In the genomic region with DNA sequence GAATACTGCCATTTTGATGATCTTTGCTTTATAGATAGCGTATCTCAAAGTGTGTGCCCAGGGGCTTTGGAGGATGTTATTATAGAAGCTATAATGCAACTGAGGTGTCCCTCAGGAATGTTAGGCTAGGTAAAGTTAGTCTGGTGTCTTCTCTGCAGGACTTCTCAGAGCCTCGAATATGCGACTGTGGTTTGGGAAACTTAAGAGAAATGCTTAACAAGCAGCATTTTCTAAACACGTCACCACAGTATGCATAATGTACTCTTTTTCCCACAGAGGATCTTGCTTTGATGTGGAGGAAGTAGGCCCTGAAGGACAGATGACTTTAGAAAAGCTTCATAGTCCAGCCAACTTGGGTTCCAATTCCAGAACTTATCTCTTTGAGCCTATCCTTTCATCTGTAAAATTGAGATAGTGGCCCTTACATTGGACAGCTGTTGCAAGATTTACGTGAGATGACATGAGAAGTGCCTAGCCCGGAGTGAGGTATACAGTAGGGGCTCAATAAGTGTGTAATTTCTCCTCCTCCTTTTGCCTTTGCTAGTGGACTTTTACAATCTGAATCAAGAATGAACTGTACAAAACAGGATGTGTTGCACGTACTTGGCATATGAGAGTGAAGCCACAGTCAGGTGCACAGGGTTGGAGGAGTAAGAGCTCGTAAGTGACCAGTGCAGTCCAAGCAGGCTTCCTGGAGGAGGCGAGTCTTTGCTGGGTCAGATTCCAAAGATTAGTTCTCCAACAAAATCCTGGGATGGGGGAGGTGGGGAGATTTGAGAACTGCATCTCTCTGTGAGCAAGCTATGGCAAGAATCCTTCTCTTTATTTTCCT, we compare ENCODE assay signal across 31 cellular contexts. TPM values are rescaled to one million over a fixed set of nuclear protein-coding genes. Genes with fewer than 3 reads are reported as not detected.
"Had no signal": no experiment of that assay in that cellular context is flagged by ENCODE, and none has a peak within 500 bp of the region (broad histone marks: within the 10 kb centered on the region; RNA-seq: fewer than 3 reads in every experiment).

No MANE protein-coding gene starts in this region.

- H3K4me3 ChIP-seq: coronary artery, dorsolateral prefrontal cortex, mucosa of descending colon, right lobe of liver, thyroid gland, upper lobe of right lung had no signal

- DNase-seq: activated CD4-positive, alpha-beta memory T cell treated with anti-CD3 and anti-CD28 coated beads, Interleukin-2, amount 10 ng/mL, durations not matched to agents 7 days and 5 days; activated CD4-positive, alpha-beta T cell treated with anti-CD3 and anti-CD28 coated beads, Interleukin-2, amount 10 ng/mL, durations not matched to agents 24 days and 14 days; activated CD8-positive, alpha-beta memory T cell treated with anti-CD3 and anti-CD28 coated beads, Interleukin-2, amount 50 U/mL, for 48 hours; activated gamma-delta T cell; activated naive CD4-positive, alpha-beta T cell treated with anti-CD3 and anti-CD28 coated beads, Interleukin-2, amount 10 ng/mL, durations not matched to agents 7 days and 5 days; activated naive CD8-positive, alpha-beta T cell treated with anti-CD3 and anti-CD28 coated beads, Interleukin-2, amount 10 ng/mL, durations not matched to agents 7 days and 5 days; activated T-cell treated with anti-CD3 and anti-CD28 coated beads, Interleukin-2, amount 50 U/mL, for 24 hours; amniotic stem cell; dorsolateral prefrontal cortex; effector memory CD4-positive, alpha-beta T cell; erythroblast; hypothalamus; immature natural killer cell; mucosa of descending colon; right lobe of liver; stimulated activated CD4-positive, alpha-beta T cell treated with anti-CD3 and anti-CD28 coated beads, Interleukin-12 subunit alpha, Interleukin-12 subunit beta, amount 100 ng/mL, for 4 hours; stimulated activated CD4-positive, alpha-beta T cell treated with anti-CD3 and anti-CD28 coated beads, Interleukin-4, amount 100 ng/mL, for 1 hour; stimulated activated naive CD8-positive, alpha-beta T cell treated with anti-CD3 and anti-CD28 coated beads, Interleukin-15, amount 100 ng/mL, for 72 hours; T-helper 9 cell; thyroid gland; upper lobe of right lung; WERI-Rb-1 had no signal

- H3K36me3 Mint-ChIP-seq: activated naive CD4-positive, alpha-beta T cell treated with anti-CD3 and anti-CD28 coated beads, Interleukin-2, amount 10 ng/mL, durations not matched to agents 7 days and 5 days; activated naive CD8-positive, alpha-beta T cell treated with anti-CD3 and anti-CD28 coated beads, Interleukin-2, amount 10 ng/mL, durations not matched to agents 7 days and 5 days; immature natural killer cell; memory B cell; stimulated activated effector memory CD8-positive, alpha-beta T cell treated with anti-CD3 and anti-CD28 coated beads, Interleukin-12 subunit alpha, Interleukin-12 subunit beta, amount 100 ng/mL, for 72 hours had no signal

- ATAC-seq: activated CD4-positive, CD25-positive, alpha-beta regulatory T cell treated with anti-CD3 and anti-CD28 coated beads, Interleukin-2, amount 50 U/mL, for 24 hours; mucosa of descending colon; right lobe of liver; stimulated activated effector memory CD8-positive, alpha-beta T cell treated with anti-CD3 and anti-CD28 coated beads, Interleukin-12 subunit alpha, Interleukin-12 subunit beta, amount 100 ng/mL, for 72 hours; stimulated activated naive CD8-positive, alpha-beta T cell treated with anti-CD3 and anti-CD28 coated beads, Interleukin-15, amount 100 ng/mL, for 72 hours had no signal

- H3K4me3 Mint-ChIP-seq: activated CD4-positive, alpha-beta memory T cell treated with anti-CD3 and anti-CD28 coated beads, Interleukin-2, amount 10 ng/mL, durations not matched to agents 7 days and 5 days; activated CD4-positive, alpha-beta T cell treated with anti-CD3 and anti-CD28 coated beads, Interleukin-2, amount 10 ng/mL, durations not matched to agents 24 days and 14 days; activated naive CD4-positive, alpha-beta T cell treated with anti-CD3 and anti-CD28 coated beads, Interleukin-2, amount 10 ng/mL, durations not matched to agents 7 days and 5 days; activated naive CD8-positive, alpha-beta T cell treated with anti-CD3 and anti-CD28 coated beads, Interleukin-2, amount 10 ng/mL, durations not matched to agents 7 days and 5 days; activated T-cell treated with anti-CD3 and anti-CD28 coated beads, Interleukin-2, amount 50 U/mL, for 24 hours; immature natural killer cell; memory B cell; nephron; stimulated activated effector memory CD8-positive, alpha-beta T cell treated with anti-CD3 and anti-CD28 coated beads, Interleukin-12 subunit alpha, Interleukin-12 subunit beta, amount 100 ng/mL, for 72 hours; stimulated activated naive CD8-positive, alpha-beta T cell treated with anti-CD3 and anti-CD28 coated beads, Interleukin-15, amount 100 ng/mL, for 72 hours; T-helper 1 cell treated with Interleukin-12 subunit alpha and Interleukin-12 subunit beta and Interleukin-4 antibody, amounts not matched to agents 30 μg/mL and 1 μg/mL, for 36 hours had no signal

- H3K27ac ChIP-seq: coronary artery, dorsolateral prefrontal cortex, neutrophil, right lobe of liver, thyroid gland, upper lobe of right lung, WERI-Rb-1 had no signal

- H3K27me3 Mint-ChIP-seq: activated CD4-positive, alpha-beta memory T cell treated with anti-CD3 and anti-CD28 coated beads, Interleukin-2, amount 10 ng/mL, durations not matched to agents 7 days and 5 days; activated CD4-positive, alpha-beta T cell treated with anti-CD3 and anti-CD28 coated beads, Interleukin-2, amount 10 ng/mL, durations not matched to agents 24 days and 14 days had no signal

- H3K9me3 ChIP-seq: mucosa of descending colon, neutrophil, right lobe of liver, thyroid gland, upper lobe of right lung had no signal

- H3K9me3 Mint-ChIP-seq: activated CD4-positive, alpha-beta memory T cell treated with anti-CD3 and anti-CD28 coated beads, Interleukin-2, amount 10 ng/mL, durations not matched to agents 7 days and 5 days; activated CD4-positive, alpha-beta T cell treated with anti-CD3 and anti-CD28 coated beads, Interleukin-2, amount 10 ng/mL, durations not matched to agents 24 days and 14 days; activated naive CD4-positive, alpha-beta T cell treated with anti-CD3 and anti-CD28 coated beads, Interleukin-2, amount 10 ng/mL, durations not matched to agents 7 days and 5 days; activated naive CD8-positive, alpha-beta T cell treated with anti-CD3 and anti-CD28 coated beads, Interleukin-2, amount 10 ng/mL, durations not matched to agents 7 days and 5 days; activated T-cell treated with anti-CD3 and anti-CD28 coated beads, Interleukin-2, amount 50 U/mL, for 24 hours; immature natural killer cell; memory B cell; nephron; stimulated activated effector memory CD8-positive, alpha-beta T cell treated with anti-CD3 and anti-CD28 coated beads, Interleukin-12 subunit alpha, Interleukin-12 subunit beta, amount 100 ng/mL, for 72 hours; stimulated activated naive CD8-positive, alpha-beta T cell treated with anti-CD3 and anti-CD28 coated beads, Interleukin-15, amount 100 ng/mL, for 72 hours; T-helper 1 cell treated with Interleukin-12 subunit alpha and Interleukin-12 subunit beta and Interleukin-4 antibody, amounts not matched to agents 30 μg/mL and 1 μg/mL, for 36 hours had no signal

- H3K4me1 Mint-ChIP-seq: activated CD4-positive, alpha-beta memory T cell treated with anti-CD3 and anti-CD28 coated beads, Interleukin-2, amount 10 ng/mL, durations not matched to agents 7 days and 5 days; activated CD4-positive, alpha-beta T cell treated with anti-CD3 and anti-CD28 coated beads, Interleukin-2, amount 10 ng/mL, durations not matched to agents 24 days and 14 days; activated naive CD4-positive, alpha-beta T cell treated with anti-CD3 and anti-CD28 coated beads, Interleukin-2, amount 10 ng/mL, durations not matched to agents 7 days and 5 days; activated naive CD8-positive, alpha-beta T cell treated with anti-CD3 and anti-CD28 coated beads, Interleukin-2, amount 10 ng/mL, durations not matched to agents 7 days and 5 days; immature natural killer cell; memory B cell; stimulated activated effector memory CD8-positive, alpha-beta T cell treated with anti-CD3 and anti-CD28 coated beads, Interleukin-12 subunit alpha, Interleukin-12 subunit beta, amount 100 ng/mL, for 72 hours; stimulated activated naive CD8-positive, alpha-beta T cell treated with anti-CD3 and anti-CD28 coated beads, Interleukin-15, amount 100 ng/mL, for 72 hours had no signal

- H3K4me1 ChIP-seq: thyroid gland, upper lobe of right lung had no signal

- H3K27me3 ChIP-seq: neutrophil, right lobe of liver, thyroid gland, upper lobe of right lung had no signal

- H3K27ac Mint-ChIP-seq: activated CD4-positive, alpha-beta memory T cell treated with anti-CD3 and anti-CD28 coated beads, Interleukin-2, amount 10 ng/mL, durations not matched to agents 7 days and 5 days; activated CD4-positive, alpha-beta T cell treated with anti-CD3 and anti-CD28 coated beads, Interleukin-2, amount 10 ng/mL, durations not matched to agents 24 days and 14 days; activated naive CD4-positive, alpha-beta T cell treated with anti-CD3 and anti-CD28 coated beads, Interleukin-2, amount 10 ng/mL, durations not matched to agents 7 days and 5 days; activated naive CD8-positive, alpha-beta T cell treated with anti-CD3 and anti-CD28 coated beads, Interleukin-2, amount 10 ng/mL, durations not matched to agents 7 days and 5 days; activated T-cell treated with anti-CD3 and anti-CD28 coated beads, Interleukin-2, amount 50 U/mL, for 24 hours; immature natural killer cell; memory B cell; stimulated activated effector memory CD8-positive, alpha-beta T cell treated with anti-CD3 and anti-CD28 coated beads, Interleukin-12 subunit alpha, Interleukin-12 subunit beta, amount 100 ng/mL, for 72 hours; T-helper 1 cell treated with Interleukin-12 subunit alpha and Interleukin-12 subunit beta and Interleukin-4 antibody, amounts not matched to agents 30 μg/mL and 1 μg/mL, for 36 hours had no signal

- H3K36me3 ChIP-seq: neutrophil, right lobe of liver, thyroid gland, upper lobe of right lung, WERI-Rb-1 had no signal

RNA-seq across cellular contexts. Expression of a gene that starts 29.7 kb away (rescaled TPM):
- total RNA-seq: activated CD4-positive, alpha-beta memory T cell treated with anti-CD3 and anti-CD28 coated beads, Interleukin-2, amount 10 ng/mL, durations not matched to agents 7 days and 5 days; activated CD4-positive, alpha-beta T cell treated with anti-CD3 and anti-CD28 coated beads, Interleukin-2, amount 10 ng/mL, durations not matched to agents 24 days and 14 days; activated naive CD8-positive, alpha-beta T cell treated with anti-CD3 and anti-CD28 coated beads, Interleukin-2, amount 10 ng/mL, durations not matched to agents 7 days and 5 days; myocyte; osteocyte had no signal
- polyA plus RNA-seq: immature natural killer cell had no signal
